1 cellular context compared by ENCODE assay signal in the genomic region with DNA sequence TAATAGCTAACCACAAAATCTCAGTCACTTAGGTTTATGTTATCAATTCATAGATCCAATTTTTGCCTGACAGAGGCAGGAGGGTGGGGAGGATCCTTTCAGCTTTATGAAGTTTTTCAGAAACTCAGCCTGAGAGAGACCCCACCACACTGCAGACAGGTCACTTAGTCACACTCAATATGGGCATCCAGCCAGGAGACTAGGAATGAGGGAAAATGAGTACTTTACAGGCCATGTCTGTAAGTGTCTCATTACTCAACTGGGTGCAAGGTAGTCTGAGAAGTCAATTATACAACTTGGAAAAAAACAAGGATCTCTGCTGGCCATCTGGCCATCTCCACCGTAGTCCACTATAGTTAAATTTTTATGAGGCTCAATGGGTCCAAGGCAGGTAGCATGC.
TF ChIP-seq lines count a peak whose summit lies in the region.

No MANE protein-coding gene starts in this region.

TF ChIP-seq in HCT116, 20 proteins besides CTCF, POLR2A, EP300 and RAD21:
- TF ChIP-seq REST (IDR thresholded peaks at IDR 0.05; ENCODE audit: low read depth): no peak
- TF ChIP-seq CEBPB (IDR thresholded peaks at IDR 0.05; ENCODE audit: low read depth): peak; percentile 37; the same call in 1 of the 2 replicates
- TF ChIP-seq SP1 (IDR thresholded peaks at IDR 0.05; ENCODE audit: low read depth): 0 out of 2 replicates have a peak, but pooled peaks have one; percentile 18
- no peak for TF ChIP-seq EZH2 (IDR thresholded peaks at IDR 0.05)
